ENCODE assay signal across 13 cellular contexts in the genomic region with DNA sequence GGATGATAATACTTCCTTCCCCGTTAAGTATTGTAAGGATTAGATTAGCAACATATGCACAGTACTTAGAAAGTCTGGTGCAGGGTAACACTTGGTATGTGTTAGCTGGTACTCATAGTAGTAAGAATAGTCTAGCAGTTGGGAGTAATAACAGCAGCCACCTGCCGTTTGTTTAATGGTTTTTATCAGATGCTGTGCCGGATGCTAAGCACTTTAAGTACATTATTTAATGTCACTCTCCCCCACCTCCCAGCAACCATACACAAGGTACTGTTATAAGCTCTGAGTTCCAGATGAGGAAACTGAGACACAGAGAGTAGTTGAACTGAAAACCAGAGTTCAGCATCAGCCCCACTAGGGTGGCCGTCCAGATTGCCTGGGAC.
A peak's percentile ranks its signal among the peaks of the same experiment; 100 is the strongest.
DNase-seq lines count a peak whose midpoint lies in the region; ATAC-seq and TF ChIP-seq lines count a peak whose summit lies in the region.
"Had no signal": no experiment of that assay in that cellular context is flagged by ENCODE, and none has a peak within 500 bp of the region (broad histone marks: within the 10 kb centered on the region; RNA-seq: fewer than 3 reads in every experiment).

No MANE protein-coding gene starts in this region.

- no peaks in the 10 kb centered on the region for H3K27me3 ChIP-seq in right atrium auricular region
- no peaks in the 10 kb centered on the region for H3K27me3 ChIP-seq in lung (ENCODE audit: control insufficient read depth, insufficient read depth)
- no peaks in the 10 kb centered on the region for H3K27me3 ChIP-seq in vagina

- WGBS in lung, 2 donors, result 31 to 39% methylated on average over 4 of the region's 4 CpGs

- ATAC-seq in left cardiac atrium (no peak), SK-N-SH treated with all-trans-retinoic acid at 6 μM for 48 hours (peak; percentile 36), lung (ENCODE audit: insufficient read depth, low FRiP score) (no peak), HG03439 (IDR thresholded peaks at IDR 0.05; ENCODE audit: unreplicated experiment) (no peak), GM18870 (IDR thresholded peaks at IDR 0.05; ENCODE audit: unreplicated experiment) (no peak)
- ATAC-seq: activated T-helper 17 cell treated with anti-CD3 and anti-CD28 coated beads, Interleukin-2, amount 50 U/mL, for 72 hours had no signal

- H3K4me3 ChIP-seq in right atrium auricular region (no peak overlapping the region), lung (no peak overlapping the region), vagina (no peak overlapping the region)
- H3K4me3 ChIP-seq: SK-N-MC had no signal

- H3K36me3 ChIP-seq in right atrium auricular region (peaks cover 32% of the 10 kb centered on the region), lung (ENCODE audit: control insufficient read depth in 2 of 2, insufficient read depth in 2 of 2, low read length in 2 of 2) (peaks cover 0 to 30% of the 10 kb centered on the region in 2 donors), vagina (peaks cover 0 to 28% of the 10 kb centered on the region in 2 donors)

- H3K9me3 ChIP-seq in right atrium auricular region, result no peaks in the 10 kb centered on the region
- H3K9me3 ChIP-seq in lung (ENCODE audit: control insufficient read depth in 2 of 2, insufficient read depth in 1 of 2, low read length in 1 of 2), result no peaks in the 10 kb centered on the region
- H3K9me3 ChIP-seq in vagina, result no peaks in the 10 kb centered on the region

- peaks cover 5 to 96% of the 10 kb centered on the region in 2 donors for H3K4me1 ChIP-seq in right atrium auricular region
- peaks cover 20 to 44% of the 10 kb centered on the region in 2 donors for H3K4me1 ChIP-seq in lung (ENCODE audit: control insufficient read depth in 2 of 2, insufficient read depth in 2 of 2, low read length in 2 of 2)
- H3K4me1 ChIP-seq in vagina, result peaks cover 92% of the 10 kb centered on the region

- no peak for TF ChIP-seq POLR2A in vagina (IDR thresholded peaks at IDR 0.05)

- DNase-seq in right atrium auricular region (ENCODE audit: low spot score) (no peak), left cardiac atrium (no peak), lung (ENCODE audit: low spot score) (no peak), vagina (ENCODE audit: extremely low spot score in 2 of 2) (no peak), hypothalamus (lab: John Stamatoyannopoulos, UW) (no peak)
- DNase-seq: activated CD4-positive, CD25-positive, alpha-beta regulatory T cell treated with anti-CD3 and anti-CD28 coated beads, Interleukin-2, amount 50 U/mL, for 72 hours; NCI-H526; stimulated activated CD4-positive, alpha-beta T cell treated with anti-CD3 and anti-CD28 coated beads, Interleukin-12 subunit alpha, Interleukin-12 subunit beta, amount 100 ng/mL, for 4 hours had no signal

- TF ChIP-seq CTCF in right atrium auricular region (IDR thresholded peaks at IDR 0.05), result no peak
- no peak for TF ChIP-seq CTCF in lung (IDR thresholded peaks at IDR 0.05; ENCODE audit: control extremely low read depth, extremely low read depth)
- TF ChIP-seq CTCF in vagina (IDR thresholded peaks at IDR 0.05), result no peak

- H3K27ac ChIP-seq in right atrium auricular region (peak overlapping the region; percentile 93 to 98), lung (ENCODE audit: low read depth in 1 of 2, low read length in 1 of 2) (peak overlapping the region; percentile 47 to 54), vagina (peak overlapping the region; percentile 74)
- H3K27ac ChIP-seq: SK-N-MC had no signal

- intact Hi-C loops in left cardiac atrium (cut with DNase I), result no loop called here
- intact Hi-C loops in vagina (cut with DNase I), result no loop called here

TF ChIP-seq in SK-N-SH treated with all-trans-retinoic acid at 6 μM for 48 hours, 23 proteins besides CTCF, POLR2A, EP300 and RAD21 (continues in another document):
- TF ChIP-seq ZFP3 (CRISPR knock-in tag; IDR thresholded peaks at IDR 0.05) (no peak), ARNTL (CRISPR knock-in tag; IDR thresholded peaks at IDR 0.05; ENCODE audit: borderline replicate concordance, low read depth) (no peak), CSRNP3 (CRISPR knock-in tag; IDR thresholded peaks at IDR 0.05) (no peak), PATZ1 (CRISPR knock-in tag; IDR thresholded peaks at IDR 0.05; ENCODE audit: borderline replicate concordance) (no peak), POU6F1 (CRISPR knock-in tag; IDR thresholded peaks at IDR 0.05; ENCODE audit: borderline replicate concordance, low read depth) (no peak), ZNF70 (CRISPR knock-in tag; IDR thresholded peaks at IDR 0.05) (no peak), PPARA (CRISPR knock-in tag; IDR thresholded peaks at IDR 0.05; ENCODE audit: borderline replicate concordance) (peak; percentile 92), ZNF8 (CRISPR knock-in tag; IDR thresholded peaks at IDR 0.05) (no peak), SNAI2 (CRISPR knock-in tag; IDR thresholded peaks at IDR 0.05) (peak; percentile 73; the same call in 1 of the 2 replicates), ISL1 (CRISPR knock-in tag; IDR thresholded peaks at IDR 0.05) (no peak), BACH2 (CRISPR knock-in tag; IDR thresholded peaks at IDR 0.05; ENCODE audit: borderline replicate concordance) (no peak), ZNF565 (CRISPR knock-in tag; conservative IDR thresholded peaks at IDR 0.05; ENCODE audit: low read depth) (no peak), TSHZ2 (CRISPR knock-in tag; IDR thresholded peaks at IDR 0.05) (peak; percentile 82)
